10 cellular contexts compared by ENCODE assay signal in genomic region chr15:78907577-78907976, GRCh38. TPM values are rescaled to one million over a fixed set of nuclear protein-coding genes. Genes with fewer than 3 reads are reported as not detected.
DNase-seq lines count a peak whose midpoint lies in the region; ATAC-seq and TF ChIP-seq lines count a peak whose summit lies in the region.
"Had no signal": no experiment of that assay in that cellular context is flagged by ENCODE, and none has a peak within 500 bp of the region (broad histone marks: within the 10 kb centered on the region; RNA-seq: fewer than 3 reads in every experiment).

No MANE protein-coding gene starts in this region.

- H3K27me3 ChIP-seq in iPS DF 6.9 (ENCODE audit: control insufficient read depth, insufficient read depth, low read length) = no peaks in the 10 kb centered on the region

- peaks cover 2% of the 10 kb centered on the region; the same call in 1 of the 2 replicates for H3K4me1 ChIP-seq in iPS DF 6.9 (ENCODE audit: control insufficient read depth, insufficient read depth, low read length)

- no peak for DNase-seq in AG10803 (ENCODE audit: low read depth)
- DNase-seq in GM20000 (ENCODE audit: low spot score) = no peak
- DNase-seq in T-helper 17 cell = no peak
- peak; percentile 45 for DNase-seq in iPS DF 6.9 (ENCODE audit: low read depth, low spot score)
- DNase-seq in posterior cingulate gyrus = no peak
- no peak for DNase-seq in activated CD8-positive, alpha-beta memory T cell treated with anti-CD3 and anti-CD28 coated beads, Interleukin-2, amount 10 ng/mL, durations not matched to agents 7 days and 5 days
- DNase-seq in activated CD4-positive, CD25-positive, alpha-beta regulatory T cell treated with anti-CD3 and anti-CD28 coated beads, Interleukin-2, amount 50 U/mL, for 72 hours = no peak
- DNase-seq: MM.1S had no signal

- CTCF ChIA-PET in activated CD8-positive, alpha-beta memory T cell treated with anti-CD3 and anti-CD28 coated beads, Interleukin-2, amount 10 ng/mL, durations not matched to agents 7 days and 5 days (lab: Charles Lee) = interaction anchor here (0.9 to 4.4 kb wide), 7 partner anchors 16 to 277 kb away, joined by 3 to 32 read pairs (median 5); no protein-coding TSS in a partner anchor

- no peak overlapping the region for H3K4me3 ChIP-seq in AG10803 (ENCODE audit: low read length)
- H3K4me3 ChIP-seq in iPS DF 6.9 (ENCODE audit: low read length) = no peak overlapping the region

- peaks cover 34% of the 10 kb centered on the region for H3K4me1 Mint-ChIP-seq in T-helper 17 cell
- H3K4me1 Mint-ChIP-seq in activated CD8-positive, alpha-beta memory T cell treated with anti-CD3 and anti-CD28 coated beads, Interleukin-2, amount 10 ng/mL, durations not matched to agents 7 days and 5 days = peaks cover 33% of the 10 kb centered on the region

- TF ChIP-seq CTCF in AG10803 (conservative IDR thresholded peaks at IDR 0.05; ENCODE audit: low read length) = peak; percentile 16
- peak; percentile 10 for TF ChIP-seq CTCF in GM20000 (IDR thresholded peaks at IDR 0.05; ENCODE audit: extremely low read depth, missing control alignments)

- peak overlapping the region; percentile 93 for H3K27ac Mint-ChIP-seq in T-helper 17 cell
- no peak overlapping the region for H3K27ac Mint-ChIP-seq in activated CD8-positive, alpha-beta memory T cell treated with anti-CD3 and anti-CD28 coated beads, Interleukin-2, amount 10 ng/mL, durations not matched to agents 7 days and 5 days

- H3K27ac ChIP-seq in iPS DF 6.9 (ENCODE audit: low read length) = no peak overlapping the region

- peaks cover 7% of the 10 kb centered on the region for H3K36me3 Mint-ChIP-seq in T-helper 17 cell (ENCODE audit: low read depth)
- H3K36me3 Mint-ChIP-seq in activated CD8-positive, alpha-beta memory T cell treated with anti-CD3 and anti-CD28 coated beads, Interleukin-2, amount 10 ng/mL, durations not matched to agents 7 days and 5 days = peaks cover 53% of the 10 kb centered on the region

- H3K36me3 ChIP-seq in iPS DF 6.9 (ENCODE audit: control insufficient read depth, insufficient read depth, low read length) = peaks cover 13% of the 10 kb centered on the region; the same call in 1 of the 2 replicates

- no peaks in the 10 kb centered on the region for H3K9me3 ChIP-seq in T-helper 17 cell (ENCODE audit: control insufficient read depth, low read length, poor library complexity, severe bottlenecking)
- H3K9me3 ChIP-seq in iPS DF 6.9 (ENCODE audit: control insufficient read depth, insufficient read depth, low read length) = no peaks in the 10 kb centered on the region

- no CpG with 5 or more reads among the region's 3 CpGs for WGBS in iPS DF 6.9 (ENCODE audit: insufficient coverage, insufficient read length)

- H3K27me3 Mint-ChIP-seq in T-helper 17 cell = no peaks in the 10 kb centered on the region
- no peaks in the 10 kb centered on the region for H3K27me3 Mint-ChIP-seq in activated CD8-positive, alpha-beta memory T cell treated with anti-CD3 and anti-CD28 coated beads, Interleukin-2, amount 10 ng/mL, durations not matched to agents 7 days and 5 days

- ATAC-seq in T-helper 17 cell (peak; percentile 11), HG02642 (IDR thresholded peaks at IDR 0.05; ENCODE audit: poor library complexity, unreplicated experiment) (no peak)
- no peak for ATAC-seq in activated CD8-positive, alpha-beta memory T cell treated with anti-CD3 and anti-CD28 coated beads, Interleukin-2, amount 10 ng/mL, durations not matched to agents 7 days and 5 days
- ATAC-seq: activated CD4-positive, CD25-positive, alpha-beta regulatory T cell treated with anti-CD3 and anti-CD28 coated beads, Interleukin-2, amount 50 U/mL, for 24 hours had no signal

- intact Hi-C loops in posterior cingulate gyrus (cut with DNase I) = loop anchor here (10.0 kb wide), 1 partner anchor 67 kb away; no protein-coding TSS in a partner anchor

- no peaks in the 10 kb centered on the region for H3K9me3 Mint-ChIP-seq in activated CD8-positive, alpha-beta memory T cell treated with anti-CD3 and anti-CD28 coated beads, Interleukin-2, amount 10 ng/mL, durations not matched to agents 7 days and 5 days (ENCODE audit: low read depth)

- H3K4me3 Mint-ChIP-seq in T-helper 17 cell = peak overlapping the region; percentile 60
- no peak overlapping the region for H3K4me3 Mint-ChIP-seq in activated CD8-positive, alpha-beta memory T cell treated with anti-CD3 and anti-CD28 coated beads, Interleukin-2, amount 10 ng/mL, durations not matched to agents 7 days and 5 days

RNA-seq across cellular contexts. Expression of gene MORF4L1, which starts 34.9 kb away (rescaled TPM):
- 100 to 1,000 TPM; 373 to 376 TPM for total RNA-seq in T-helper 17 cell
- total RNA-seq in activated CD8-positive, alpha-beta memory T cell treated with anti-CD3 and anti-CD28 coated beads, Interleukin-2, amount 10 ng/mL, durations not matched to agents 7 days and 5 days = 100 to 1,000 TPM; 235 to 275 TPM

RNA-seq across cellular contexts. Expression of gene CTSH, which starts 37.3 kb away (rescaled TPM):
- 100 to 1,000 TPM; 109 to 116 TPM for total RNA-seq in T-helper 17 cell
- total RNA-seq in activated CD8-positive, alpha-beta memory T cell treated with anti-CD3 and anti-CD28 coated beads, Interleukin-2, amount 10 ng/mL, durations not matched to agents 7 days and 5 days = 10 to 100 TPM; 33.9 to 48.1 TPM
